Comparison of ENCODE assay signal across 21 cellular contexts in the genomic region with DNA sequence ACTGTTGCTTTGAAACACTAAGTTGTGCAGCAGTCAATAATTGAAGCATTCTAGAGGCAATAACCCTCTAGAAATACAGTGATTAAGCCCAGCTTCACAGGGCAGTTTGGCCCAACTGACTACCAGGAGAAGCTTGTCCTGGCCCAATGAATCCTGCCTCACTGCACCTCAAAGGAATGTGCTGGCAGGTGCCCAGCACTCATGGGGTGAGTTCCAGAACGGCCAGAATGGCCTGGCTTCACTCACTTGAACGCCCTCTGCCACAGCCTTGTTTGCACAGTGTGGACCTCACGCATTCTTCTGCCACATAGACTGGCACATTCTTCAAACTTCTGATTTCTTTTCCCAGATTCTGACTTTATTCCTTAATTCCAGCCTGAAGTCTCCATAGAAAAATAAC. TPM values are rescaled to one million over a fixed set of nuclear protein-coding genes. Genes with fewer than 3 reads are reported as not detected.
DNase-seq lines count a peak whose midpoint lies in the region; ATAC-seq and TF ChIP-seq lines count a peak whose summit lies in the region.
"Had no signal": no experiment of that assay in that cellular context is flagged by ENCODE, and none has a peak within 500 bp of the region (broad histone marks: within the 10 kb centered on the region; RNA-seq: fewer than 3 reads in every experiment).

No MANE protein-coding gene starts in this region.

- H2AFZ ChIP-seq in GM23338, result no peak overlapping the region

- no peak for ATAC-seq in GM23338
- no peak for ATAC-seq in HG03342 (IDR thresholded peaks at IDR 0.05; ENCODE audit: unreplicated experiment)
- ATAC-seq: activated CD4-positive, alpha-beta T cell treated with anti-CD3 and anti-CD28 coated beads for 36 hours; gastrocnemius medialis; stimulated activated naive B cell treated with anti-CD40 and anti-IgM and Interleukin-4, amounts not matched to agents 10 μg/mL and 1 μg/mL and 100 μg/mL, for 72 hours had no signal

- no peaks in the 10 kb centered on the region for H3K36me3 ChIP-seq in stomach smooth muscle (ENCODE audit: control insufficient read depth in 2 of 2, insufficient read depth in 2 of 2, low read length in 2 of 2)
- 0 out of 2 replicates have a peak, but pooled peaks cover 4% of the 10 kb centered on the region for H3K36me3 ChIP-seq in GM23338 (ENCODE audit: insufficient read depth)
- H3K36me3 ChIP-seq: gastrocnemius medialis, SJCRH30 had no signal

- H3K9me3 ChIP-seq in stomach smooth muscle (ENCODE audit: control insufficient read depth in 2 of 2, low read length in 2 of 2), result no peaks in the 10 kb centered on the region
- H3K9me3 ChIP-seq: gastrocnemius medialis, SJCRH30 had no signal

- DNase-seq in HT1080 (ENCODE audit: low read depth) (peak; percentile 10), cerebellum (ENCODE audit: low spot score) (peak; percentile 72), kidney glomerular epithelial cell (lab: John Stamatoyannopoulos, UW) (peak; percentile 94), GM23338 (ENCODE audit: low spot score) (no peak), GM13977 (ENCODE audit: low spot score) (no peak)
- no peak for DNase-seq in central memory CD4-positive, alpha-beta T cell
- DNase-seq: activated CD4-positive, alpha-beta T cell treated with anti-CD3 and anti-CD28 coated beads for 36 hours; activated T-cell treated with anti-CD3 and anti-CD28 coated beads for 4 hours; Caco-2; gastrocnemius medialis; immature natural killer cell; NCI-H1694 treated with DMSO at 0.1 percent for 48 hours; NCI-H446 treated with DMSO at 0.1 percent for 48 hours; SJCRH30; stimulated activated naive B cell treated with anti-CD40 and anti-IgM and Interleukin-4, amounts not matched to agents 10 μg/mL and 1 μg/mL and 100 μg/mL, for 72 hours had no signal

- H3K9me2 ChIP-seq in GM23338 (ENCODE audit: insufficient read depth), result no peaks in the 10 kb centered on the region

- H3K4me2 ChIP-seq in GM23338, result no peak overlapping the region

- H3K9me3 Mint-ChIP-seq in GM23338, result peaks cover 26% of the 10 kb centered on the region

- H3K27ac Mint-ChIP-seq in GM23338, result no peak overlapping the region
- H3K27ac Mint-ChIP-seq: activated CD4-positive, alpha-beta T cell treated with anti-CD3 and anti-CD28 coated beads for 36 hours; activated naive CD4-positive, alpha-beta T cell treated with anti-CD3 and anti-CD28 coated beads, Interleukin-2, amount 50 U/mL, for 24 hours; immature natural killer cell; stimulated activated naive B cell treated with anti-CD40 and anti-IgM and Interleukin-4, amounts not matched to agents 10 μg/mL and 1 μg/mL and 100 μg/mL, for 72 hours had no signal

- in situ Hi-C loops in GM13977 (cut with MboI; ENCODE audit: low pct_unique_long_range_greater_than_20kb, low sequenced_read_pairs, unreplicated experiment), result no loop called here

- TF ChIP-seq CTCF in GM23338 (conservative IDR thresholded peaks at IDR 0.05; ENCODE audit: low read depth in 2 of 2) (no peak), GM13977 (IDR thresholded peaks at IDR 0.05; ENCODE audit: extremely low read depth, insufficient read depth, missing control alignments) (no peak)

- peaks cover 9% of the 10 kb centered on the region for H3K36me3 Mint-ChIP-seq in GM23338 (ENCODE audit: low read depth)

- peaks cover 13% of the 10 kb centered on the region for H3K4me1 ChIP-seq in stomach smooth muscle (ENCODE audit: control insufficient read depth, insufficient read depth, low read length)
- H3K4me1 ChIP-seq in GM23338 (ENCODE audit: insufficient read depth), result no peaks in the 10 kb centered on the region
- H3K4me1 ChIP-seq: SJCRH30 had no signal

- no peak overlapping the region for H3K9ac ChIP-seq in stomach smooth muscle (ENCODE audit: low read length in 2 of 2)

- no peaks in the 10 kb centered on the region for H4K20me1 ChIP-seq in GM23338 (replicated peaks; ENCODE audit: insufficient read depth)

- no peaks in the 10 kb centered on the region for H3K27me3 ChIP-seq in stomach smooth muscle (ENCODE audit: control insufficient read depth in 1 of 2, insufficient read depth in 2 of 2, low read length in 2 of 2)
- no peaks in the 10 kb centered on the region for H3K27me3 ChIP-seq in GM23338 (ENCODE audit: insufficient read depth)
- H3K27me3 ChIP-seq: gastrocnemius medialis, SJCRH30 had no signal

- H3K27ac ChIP-seq in stomach smooth muscle (ENCODE audit: low read length), result peak overlapping the region; percentile 41
- no peak overlapping the region for H3K27ac ChIP-seq in GM23338 (ENCODE audit: low read depth)
- H3K27ac ChIP-seq: gastrocnemius medialis, SJCRH30 had no signal

- no peaks in the 10 kb centered on the region for H3K4me1 Mint-ChIP-seq in GM23338
- H3K4me1 Mint-ChIP-seq: activated naive CD4-positive, alpha-beta T cell treated with anti-CD3 and anti-CD28 coated beads, Interleukin-2, amount 50 U/mL, for 24 hours; central memory CD8-positive, alpha-beta T cell; immature natural killer cell; stimulated activated naive B cell treated with anti-CD40 and anti-IgM and Interleukin-4, amounts not matched to agents 10 μg/mL and 1 μg/mL and 100 μg/mL, for 72 hours had no signal

- H3K4me3 Mint-ChIP-seq in GM23338, result no peak overlapping the region
- H3K4me3 Mint-ChIP-seq: activated CD4-positive, alpha-beta T cell treated with anti-CD3 and anti-CD28 coated beads for 36 hours; activated naive CD4-positive, alpha-beta T cell treated with anti-CD3 and anti-CD28 coated beads, Interleukin-2, amount 50 U/mL, for 24 hours; central memory CD8-positive, alpha-beta T cell; immature natural killer cell; stimulated activated naive B cell treated with anti-CD40 and anti-IgM and Interleukin-4, amounts not matched to agents 10 μg/mL and 1 μg/mL and 100 μg/mL, for 72 hours had no signal

- H3K27me3 Mint-ChIP-seq in GM23338 (ENCODE audit: insufficient read depth, low read depth, poor library complexity), result peaks cover 2% of the 10 kb centered on the region

- H3K79me2 ChIP-seq in GM23338 (replicated peaks; ENCODE audit: insufficient read depth), result no peaks in the 10 kb centered on the region

- no peaks in the 10 kb centered on the region for H3F3A ChIP-seq in GM23338 (replicated peaks; ENCODE audit: low read depth)

- H3K4me3 ChIP-seq in stomach smooth muscle (ENCODE audit: low read length in 2 of 2), result peak overlapping the region; percentile 1 to 8
- H3K4me3 ChIP-seq in GM23338, result no peak overlapping the region
- H3K4me3 ChIP-seq: gastrocnemius medialis, SJCRH30 had no signal

TF ChIP-seq in GM23338, 12 proteins besides CTCF, POLR2A, EP300 and RAD21:
- TF ChIP-seq, protein P1, sequence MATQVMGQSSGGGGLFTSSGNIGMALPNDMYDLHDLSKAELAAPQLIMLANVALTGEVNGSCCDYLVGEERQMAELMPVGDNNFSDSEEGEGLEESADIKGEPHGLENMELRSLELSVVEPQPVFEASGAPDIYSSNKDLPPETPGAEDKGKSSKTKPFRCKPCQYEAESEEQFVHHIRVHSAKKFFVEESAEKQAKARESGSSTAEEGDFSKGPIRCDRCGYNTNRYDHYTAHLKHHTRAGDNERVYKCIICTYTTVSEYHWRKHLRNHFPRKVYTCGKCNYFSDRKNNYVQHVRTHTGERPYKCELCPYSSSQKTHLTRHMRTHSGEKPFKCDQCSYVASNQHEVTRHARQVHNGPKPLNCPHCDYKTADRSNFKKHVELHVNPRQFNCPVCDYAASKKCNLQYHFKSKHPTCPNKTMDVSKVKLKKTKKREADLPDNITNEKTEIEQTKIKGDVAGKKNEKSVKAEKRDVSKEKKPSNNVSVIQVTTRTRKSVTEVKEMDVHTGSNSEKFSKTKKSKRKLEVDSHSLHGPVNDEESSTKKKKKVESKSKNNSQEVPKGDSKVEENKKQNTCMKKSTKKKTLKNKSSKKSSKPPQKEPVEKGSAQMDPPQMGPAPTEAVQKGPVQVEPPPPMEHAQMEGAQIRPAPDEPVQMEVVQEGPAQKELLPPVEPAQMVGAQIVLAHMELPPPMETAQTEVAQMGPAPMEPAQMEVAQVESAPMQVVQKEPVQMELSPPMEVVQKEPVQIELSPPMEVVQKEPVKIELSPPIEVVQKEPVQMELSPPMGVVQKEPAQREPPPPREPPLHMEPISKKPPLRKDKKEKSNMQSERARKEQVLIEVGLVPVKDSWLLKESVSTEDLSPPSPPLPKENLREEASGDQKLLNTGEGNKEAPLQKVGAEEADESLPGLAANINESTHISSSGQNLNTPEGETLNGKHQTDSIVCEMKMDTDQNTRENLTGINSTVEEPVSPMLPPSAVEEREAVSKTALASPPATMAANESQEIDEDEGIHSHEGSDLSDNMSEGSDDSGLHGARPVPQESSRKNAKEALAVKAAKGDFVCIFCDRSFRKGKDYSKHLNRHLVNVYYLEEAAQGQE (IDR thresholded peaks at IDR 0.05; ENCODE audit: unreplicated experiment), result no peak
- no peak for TF ChIP-seq STAT1 (IDR thresholded peaks at IDR 0.05; ENCODE audit: unreplicated experiment)

RNA-seq across cellular contexts. Expression of a gene that starts 6.6 kb away (rescaled TPM):
- total RNA-seq in HT1080 (2014; rRNA removed; shearing (Covaris generic)), result not detected in 2 replicates
- not detected in 2 replicates for polyA plus RNA-seq in HT1080 (2015; cell fraction: cytosol; rRNA removed)
- polyA plus RNA-seq in HT1080 (2015; cell fraction: nucleus; rRNA removed), result not detected in 2 replicates
- total RNA-seq in cerebellum, result 14.0 TPM
- total RNA-seq in GM23338 (2014; rRNA removed; shearing (Covaris generic)), result not detected in 2 replicates
- 0.10 TPM in 1 of 2 replicates, not detected in the other for polyA plus RNA-seq in GM23338 (2016; fragmentation: Nextera tagmentation; extraction: Ambion mirVana)
- total RNA-seq: activated CD4-positive, alpha-beta T cell treated with anti-CD3 and anti-CD28 coated beads for 36 hours; endothelial cell of umbilical vein; LHCN-M2; SJCRH30 had no signal
- polyA plus RNA-seq: endothelial cell of umbilical vein had no signal

RNA-seq across cellular contexts. Expression of a gene that starts 29.8 kb away (rescaled TPM):
- not detected in 2 replicates for total RNA-seq in HT1080 (2014; rRNA removed; shearing (Covaris generic))
- polyA plus RNA-seq in HT1080 (2015; cell fraction: cytosol; rRNA removed), result not detected in 2 replicates
- polyA plus RNA-seq in HT1080 (2015; cell fraction: nucleus; rRNA removed), result not detected in 2 replicates
- 19.4 TPM for total RNA-seq in cerebellum
- 2.2 and 6.6 TPM in 2 replicates for total RNA-seq in GM23338 (2014; rRNA removed; shearing (Covaris generic))
- 0.99 and 1.2 TPM in 2 replicates for polyA plus RNA-seq in GM23338 (2016; fragmentation: Nextera tagmentation; extraction: Ambion mirVana)
- total RNA-seq: activated CD4-positive, alpha-beta T cell treated with anti-CD3 and anti-CD28 coated beads for 36 hours; endothelial cell of umbilical vein; LHCN-M2 had no signal
- polyA plus RNA-seq: endothelial cell of umbilical vein, immature natural killer cell had no signal

Comparison
In these comparisons a context has a peak if more than half of its experiments do, and no peak if none do; other contexts are left out.
1. DNase-seq: peak in HT1080 (single experiment), cerebellum (single experiment) and kidney glomerular epithelial cell (single experiment); none in GM23338 (single experiment), central memory CD4-positive, alpha-beta T cell (single experiment) and GM13977 (single experiment).
2. RNA of a gene that starts 6.6 kb away (total RNA-seq): 14.0 TPM in cerebellum (single experiment); not detected in HT1080 and not detected in GM23338; every median in the first group is over 10 times any median in the second.